22 cellular contexts compared by ENCODE assay signal in genomic region chr6:90424580-90424979, GRCh38.
A peak's percentile ranks its signal among the peaks of the same experiment; 100 is the strongest.
DNase-seq lines count a peak whose midpoint lies in the region; ATAC-seq and TF ChIP-seq lines count a peak whose summit lies in the region.
"Had no signal": no experiment of that assay in that cellular context is flagged by ENCODE, and none has a peak within 500 bp of the region (broad histone marks: within the 10 kb centered on the region; RNA-seq: fewer than 3 reads in every experiment).

No MANE protein-coding gene starts in this region.

- no peak overlapping the region for H3K4ac ChIP-seq in trophoblast cell (ENCODE audit: low read depth, low read length)

- H3K27ac ChIP-seq in OCI-LY3 (ENCODE audit: low read length) = peak overlapping the region; percentile 75
- H3K27ac ChIP-seq in trophoblast cell (ENCODE audit: low read depth, low read length) = no peak overlapping the region
- no peak overlapping the region for H3K27ac ChIP-seq in neural progenitor cell
- H3K27ac ChIP-seq: ascending aorta, foreskin keratinocyte, neutrophil, psoas muscle, tibial nerve had no signal

- no peak overlapping the region for H2AK5ac ChIP-seq in trophoblast cell (ENCODE audit: low read length)

- no peak overlapping the region for H3K23ac ChIP-seq in trophoblast cell (ENCODE audit: low read length)

- H3K36me3 ChIP-seq in OCI-LY3 (replicated peaks; ENCODE audit: low read depth, low read length) (no peaks in the 10 kb centered on the region), trophoblast cell (ENCODE audit: control insufficient read depth in 1 of 2, insufficient read depth in 2 of 2, low read length in 2 of 2) (no peaks in the 10 kb centered on the region), neural progenitor cell (no peaks in the 10 kb centered on the region)
- H3K36me3 ChIP-seq: ascending aorta, neutrophil, tibial nerve had no signal

- DNase-seq in activated naive CD4-positive, alpha-beta T cell treated with anti-CD3 and anti-CD28 coated beads, Interleukin-2, amount 10 ng/mL, durations not matched to agents 7 days and 5 days = no peak
- no peak for DNase-seq in activated naive CD4-positive, alpha-beta T cell (lab: John Stamatoyannopoulos, UW)
- no peak for DNase-seq in activated naive CD8-positive, alpha-beta T cell treated with anti-CD3 and anti-CD28 coated beads, Interleukin-2, amount 10 ng/mL, durations not matched to agents 7 days and 5 days
- DNase-seq in stimulated activated naive CD8-positive, alpha-beta T cell treated with anti-CD3 and anti-CD28 coated beads, Interleukin-15, amount 100 ng/mL, for 72 hours = no peak
- no peak for DNase-seq in trophoblast cell
- DNase-seq in neural progenitor cell (ENCODE audit: low spot score) = no peak
- DNase-seq in mesenteric fat pad (ENCODE audit: low spot score) = no peak
- DNase-seq: activated CD4-positive, alpha-beta T cell treated with anti-CD3 and anti-CD28 coated beads, Interleukin-2, amount 50 U/mL, for 4 hours; activated effector memory CD4-positive, alpha-beta T cell treated with Interleukin-2 at 50 U/mL for 16 hours; Caco-2; erythroblast; foreskin keratinocyte; mucosa of descending colon; NCI-H1092 treated with DMSO at 0.1 percent for 48 hours; NCI-H2081 treated with DMSO at 0.1 percent for 48 hours; psoas muscle; stimulated activated CD4-positive, alpha-beta T cell treated with anti-CD3 and anti-CD28 coated beads, Interleukin-1b, Interleukin-23, amount 100 ng/mL, for 48 hours; stimulated activated naive CD4-positive, alpha-beta T cell treated with Interleukin-2 at 50 U/mL for 16 hours had no signal

- peaks cover 6% of the 10 kb centered on the region for H3K36me3 Mint-ChIP-seq in activated naive CD4-positive, alpha-beta T cell treated with anti-CD3 and anti-CD28 coated beads, Interleukin-2, amount 10 ng/mL, durations not matched to agents 7 days and 5 days
- H3K36me3 Mint-ChIP-seq in activated naive CD8-positive, alpha-beta T cell treated with anti-CD3 and anti-CD28 coated beads, Interleukin-2, amount 10 ng/mL, durations not matched to agents 7 days and 5 days = peaks cover 14% of the 10 kb centered on the region
- peaks cover 4% of the 10 kb centered on the region for H3K36me3 Mint-ChIP-seq in neural progenitor cell

- no peak overlapping the region for H3K14ac ChIP-seq in trophoblast cell (ENCODE audit: low read length)

- H3K27me3 Mint-ChIP-seq in activated naive CD4-positive, alpha-beta T cell treated with anti-CD3 and anti-CD28 coated beads, Interleukin-2, amount 10 ng/mL, durations not matched to agents 7 days and 5 days = no peaks in the 10 kb centered on the region
- no peaks in the 10 kb centered on the region for H3K27me3 Mint-ChIP-seq in activated naive CD8-positive, alpha-beta T cell treated with anti-CD3 and anti-CD28 coated beads, Interleukin-2, amount 10 ng/mL, durations not matched to agents 7 days and 5 days
- H3K27me3 Mint-ChIP-seq in stimulated activated naive CD8-positive, alpha-beta T cell treated with anti-CD3 and anti-CD28 coated beads, Interleukin-15, amount 100 ng/mL, for 72 hours = no peaks in the 10 kb centered on the region
- H3K27me3 Mint-ChIP-seq in neural progenitor cell (ENCODE audit: insufficient read depth, low read depth) = peaks cover 2% of the 10 kb centered on the region

- POLR2A ChIA-PET in activated naive CD8-positive, alpha-beta T cell treated with anti-CD3 and anti-CD28 coated beads, Interleukin-2, amount 10 ng/mL, durations not matched to agents 7 days and 5 days (lab: Charles Lee) = interaction anchor here (0.8 to 4.8 kb wide), 11 partner anchors 8 to 129 kb away, joined by 3 to 34 read pairs (median 4); no protein-coding TSS in a partner anchor

- H3K4me3 ChIP-seq in OCI-LY3 (ENCODE audit: low read length) (peak overlapping the region; percentile 51; the same call in 1 of the 2 replicates), trophoblast cell (ENCODE audit: low read depth, low read length) (no peak overlapping the region), neural progenitor cell (no peak overlapping the region)
- H3K4me3 ChIP-seq: ascending aorta, mucosa of descending colon, psoas muscle, tibial nerve had no signal

- no peaks in the 10 kb centered on the region for H3K79me1 ChIP-seq in trophoblast cell (ENCODE audit: low read length)

- H2BK12ac ChIP-seq in trophoblast cell (ENCODE audit: low read length) = no peak overlapping the region

- H3K4me1 ChIP-seq in OCI-LY3 (ENCODE audit: low read length) = peaks cover 25% of the 10 kb centered on the region
- H3K4me1 ChIP-seq in trophoblast cell (ENCODE audit: control insufficient read depth in 1 of 2, insufficient read depth in 2 of 2, low read length in 2 of 2) = no peaks in the 10 kb centered on the region
- no peaks in the 10 kb centered on the region for H3K4me1 ChIP-seq in neural progenitor cell
- H3K4me1 ChIP-seq: ascending aorta, Caco-2, foreskin keratinocyte, psoas muscle, tibial nerve had no signal

- peak; percentile 21 for ATAC-seq in activated naive CD8-positive, alpha-beta T cell treated with anti-CD3 and anti-CD28 coated beads, Interleukin-2, amount 10 ng/mL, durations not matched to agents 7 days and 5 days (ENCODE audit: low read depth)
- peak; percentile 36 for ATAC-seq in stimulated activated naive CD8-positive, alpha-beta T cell treated with anti-CD3 and anti-CD28 coated beads, Interleukin-15, amount 100 ng/mL, for 72 hours
- ATAC-seq: foreskin keratinocyte, psoas muscle had no signal

- H2AFZ ChIP-seq in OCI-LY3 (ENCODE audit: low read depth, low read length) = no peak overlapping the region
- H2AFZ ChIP-seq in trophoblast cell (ENCODE audit: insufficient read depth, low read length, poor library complexity) = no peak overlapping the region
- no peak overlapping the region for H2AFZ ChIP-seq in neural progenitor cell (replicated peaks)

- no peak overlapping the region for H2BK5ac ChIP-seq in trophoblast cell (ENCODE audit: low read depth, low read length, poor library complexity)

- H3K27ac Mint-ChIP-seq in activated naive CD4-positive, alpha-beta T cell treated with anti-CD3 and anti-CD28 coated beads, Interleukin-2, amount 10 ng/mL, durations not matched to agents 7 days and 5 days = peak overlapping the region; percentile 87
- H3K27ac Mint-ChIP-seq in activated naive CD8-positive, alpha-beta T cell treated with anti-CD3 and anti-CD28 coated beads, Interleukin-2, amount 10 ng/mL, durations not matched to agents 7 days and 5 days = peak overlapping the region; percentile 56
- H3K27ac Mint-ChIP-seq in stimulated activated naive CD8-positive, alpha-beta T cell treated with anti-CD3 and anti-CD28 coated beads, Interleukin-15, amount 100 ng/mL, for 72 hours = peak overlapping the region in 1 of 2 donors; percentile 82
- H3K27ac Mint-ChIP-seq in neural progenitor cell = no peak overlapping the region

- H4K20me1 ChIP-seq in OCI-LY3 (ENCODE audit: insufficient read depth, low read length) (no peaks in the 10 kb centered on the region), neural progenitor cell (ENCODE audit: low read depth) (no peaks in the 10 kb centered on the region)

- H2BK120ac ChIP-seq in trophoblast cell (ENCODE audit: insufficient read depth, low read length, poor library complexity) = no peak overlapping the region

- no peak overlapping the region for H4K12ac ChIP-seq in trophoblast cell (ENCODE audit: low read depth, low read length)

- H3K27me3 ChIP-seq in OCI-LY3 (ENCODE audit: low read depth, low read length) (no peaks in the 10 kb centered on the region), trophoblast cell (ENCODE audit: insufficient read depth, low read length) (no peaks in the 10 kb centered on the region), neural progenitor cell (no peaks in the 10 kb centered on the region)
- H3K27me3 ChIP-seq: ascending aorta, foreskin keratinocyte, neutrophil, tibial nerve had no signal

- H3K4me2 ChIP-seq in OCI-LY3 (ENCODE audit: low read length) = peak overlapping the region; percentile 67; the same call in 1 of the 2 replicates
- no peak overlapping the region for H3K4me2 ChIP-seq in trophoblast cell (ENCODE audit: low read length)
- H3K4me2 ChIP-seq in neural progenitor cell = no peak overlapping the region

- no peak overlapping the region for H3K18ac ChIP-seq in trophoblast cell (ENCODE audit: low read length)

- peaks cover 19% of the 10 kb centered on the region for H3K4me1 Mint-ChIP-seq in activated naive CD4-positive, alpha-beta T cell treated with anti-CD3 and anti-CD28 coated beads, Interleukin-2, amount 10 ng/mL, durations not matched to agents 7 days and 5 days
- peaks cover 15% of the 10 kb centered on the region for H3K4me1 Mint-ChIP-seq in activated naive CD8-positive, alpha-beta T cell treated with anti-CD3 and anti-CD28 coated beads, Interleukin-2, amount 10 ng/mL, durations not matched to agents 7 days and 5 days
- peaks cover 18% of the 10 kb centered on the region for H3K4me1 Mint-ChIP-seq in stimulated activated naive CD8-positive, alpha-beta T cell treated with anti-CD3 and anti-CD28 coated beads, Interleukin-15, amount 100 ng/mL, for 72 hours
- peaks cover 2% of the 10 kb centered on the region for H3K4me1 Mint-ChIP-seq in neural progenitor cell

- H3K4me3 Mint-ChIP-seq in activated naive CD4-positive, alpha-beta T cell treated with anti-CD3 and anti-CD28 coated beads, Interleukin-2, amount 10 ng/mL, durations not matched to agents 7 days and 5 days = no peak overlapping the region
- peak overlapping the region; percentile 33 for H3K4me3 Mint-ChIP-seq in activated naive CD8-positive, alpha-beta T cell treated with anti-CD3 and anti-CD28 coated beads, Interleukin-2, amount 10 ng/mL, durations not matched to agents 7 days and 5 days
- no peak overlapping the region for H3K4me3 Mint-ChIP-seq in stimulated activated naive CD8-positive, alpha-beta T cell treated with anti-CD3 and anti-CD28 coated beads, Interleukin-15, amount 100 ng/mL, for 72 hours
- no peak overlapping the region for H3K4me3 Mint-ChIP-seq in neural progenitor cell

- H4K91ac ChIP-seq in trophoblast cell (ENCODE audit: low read depth, low read length) = no peak overlapping the region

- H3K79me2 ChIP-seq in OCI-LY3 (ENCODE audit: low read length) = no peaks in the 10 kb centered on the region
- no peaks in the 10 kb centered on the region for H3K79me2 ChIP-seq in trophoblast cell (ENCODE audit: control insufficient read depth, insufficient read depth, low read length, poor library complexity)
- H3K79me2 ChIP-seq in neural progenitor cell (ENCODE audit: low read depth) = no peaks in the 10 kb centered on the region

- TF ChIP-seq CTCF in OCI-LY3 (IDR thresholded peaks at IDR 0.05; ENCODE audit: low read depth, low read length) (no peak), neural progenitor cell (IDR thresholded peaks at IDR 0.05) (no peak)

- peaks cover 6% of the 10 kb centered on the region for H3K9me3 Mint-ChIP-seq in activated naive CD4-positive, alpha-beta T cell treated with anti-CD3 and anti-CD28 coated beads, Interleukin-2, amount 10 ng/mL, durations not matched to agents 7 days and 5 days
- H3K9me3 Mint-ChIP-seq in activated naive CD8-positive, alpha-beta T cell treated with anti-CD3 and anti-CD28 coated beads, Interleukin-2, amount 10 ng/mL, durations not matched to agents 7 days and 5 days = peaks cover 4% of the 10 kb centered on the region
- H3K9me3 Mint-ChIP-seq in stimulated activated naive CD8-positive, alpha-beta T cell treated with anti-CD3 and anti-CD28 coated beads, Interleukin-15, amount 100 ng/mL, for 72 hours = peaks cover 12 to 13% of the 10 kb centered on the region in 2 donors
- peaks cover 11% of the 10 kb centered on the region for H3K9me3 Mint-ChIP-seq in neural progenitor cell

- CTCF ChIA-PET in activated naive CD4-positive, alpha-beta T cell treated with anti-CD3 and anti-CD28 coated beads, Interleukin-2, amount 10 ng/mL, durations not matched to agents 7 days and 5 days (lab: Charles Lee) = interaction anchor here (0.8 to 4.0 kb wide), 10 partner anchors 10 to 482 kb away, joined by 3 to 18 read pairs (median 6); no protein-coding TSS in a partner anchor

- H3K9me3 ChIP-seq in OCI-LY3 (ENCODE audit: insufficient read depth, low read length) (peaks cover 3% of the 10 kb centered on the region; the same call in 1 of the 2 replicates), trophoblast cell (ENCODE audit: insufficient read depth, low read depth, low read length) (no peaks in the 10 kb centered on the region), neural progenitor cell (ENCODE audit: low read depth) (peaks cover 8% of the 10 kb centered on the region)
- H3K9me3 ChIP-seq: Caco-2, neutrophil had no signal

- H3F3A ChIP-seq in neural progenitor cell (ENCODE audit: low read depth) = no peaks in the 10 kb centered on the region

- no peak overlapping the region for H4K8ac ChIP-seq in trophoblast cell (ENCODE audit: low read depth, low read length)

- H3K9ac ChIP-seq in OCI-LY3 (ENCODE audit: low read length) (no peak overlapping the region), trophoblast cell (ENCODE audit: low read length) (no peak overlapping the region), neural progenitor cell (no peak overlapping the region)
